Comparison of ENCODE assay signal across 13 cellular contexts in genomic region chr2:54614815-54615214, GRCh38.
"Had no signal": no experiment of that assay in that cellular context is flagged by ENCODE, and none has a peak within 500 bp of the region (broad histone marks: within the 10 kb centered on the region; RNA-seq: fewer than 3 reads in every experiment).

No MANE protein-coding gene starts in this region.

- DNase-seq: activated T-cell treated with anti-CD3 and anti-CD28 coated beads, Interleukin-2, amount 50 U/mL, for 4 hours; caudate nucleus; effector CD4-positive, alpha-beta T cell; gastrocnemius medialis; heart right ventricle; midbrain; posterior cingulate gyrus; small intestine; stimulated activated CD4-positive, alpha-beta T cell treated with anti-CD3 and anti-CD28 coated beads, Interleukin-1b, Interleukin-23, amount 100 ng/mL, for 48 hours; stimulated activated naive CD4-positive, alpha-beta T cell had no signal

- ATAC-seq: activated T-cell treated with anti-CD3 and anti-CD28 coated beads, Interleukin-2, amount 50 U/mL, for 4 hours; gastrocnemius medialis had no signal

- H3K27ac ChIP-seq: right atrium auricular region, suprapubic skin had no signal

- H3K27me3 ChIP-seq: gastrocnemius medialis, heart right ventricle, right atrium auricular region, suprapubic skin had no signal

- H3K4me3 ChIP-seq: coronary artery, gastrocnemius medialis, heart right ventricle, right atrium auricular region, suprapubic skin had no signal

- H3K9me3 ChIP-seq: gastrocnemius medialis, heart right ventricle, right atrium auricular region, suprapubic skin had no signal
